ENCODE assay signal across 10 cellular contexts in genomic region chr4:127783971-127784519, GRCh38. TPM values are rescaled to one million over a fixed set of nuclear protein-coding genes. Genes with fewer than 3 reads are reported as not detected.
DNase-seq lines count a peak whose midpoint lies in the region; TF ChIP-seq lines count a peak whose summit lies in the region.
"Had no signal": no experiment of that assay in that cellular context is flagged by ENCODE, and none has a peak within 500 bp of the region (broad histone marks: within the 10 kb centered on the region; RNA-seq: fewer than 3 reads in every experiment).

No MANE protein-coding gene starts in this region.

- no peaks in the 10 kb centered on the region for H3K27me3 ChIP-seq in ascending aorta
- H3K27me3 ChIP-seq in tibial nerve = no peaks in the 10 kb centered on the region

- peaks cover 1% of the 10 kb centered on the region for H3K36me3 Mint-ChIP-seq in T-helper 2 cell treated with Interferon-gamma antibody and Interleukin-4, amounts not matched to agents 5 μg/mL and 100 μg/mL, for 36 hours (ENCODE audit: low read depth)

- H3K9me3 Mint-ChIP-seq in T-helper 2 cell treated with Interferon-gamma antibody and Interleukin-4, amounts not matched to agents 5 μg/mL and 100 μg/mL, for 36 hours = no peaks in the 10 kb centered on the region

- intact Hi-C loops in ascending aorta (cut with DNase I) = loop anchor here (2.0 to 10.0 kb wide), 6 partner anchors 98 to 1311 kb away; partner anchors contain the start of genes ABHD18, C4orf33, INTU and LARP1B

- H3K27ac ChIP-seq in ascending aorta (peak overlapping the region; percentile 80 to 89), tibial nerve (peak overlapping the region; percentile 75 to 92 (median 81))

- peaks cover 21% of the 10 kb centered on the region for H3K4me1 Mint-ChIP-seq in T-helper 2 cell treated with Interferon-gamma antibody and Interleukin-4, amounts not matched to agents 5 μg/mL and 100 μg/mL, for 36 hours (ENCODE audit: low read depth)

- H3K4me3 Mint-ChIP-seq in T-helper 2 cell treated with Interferon-gamma antibody and Interleukin-4, amounts not matched to agents 5 μg/mL and 100 μg/mL, for 36 hours = peak overlapping the region; percentile 92

- WGBS in tibial nerve, 2 donors = 79 to 80% methylated on average over 8 of the region's 8 CpGs

- peak overlapping the region; percentile 81 to 86 for H3K4me3 ChIP-seq in ascending aorta
- H3K4me3 ChIP-seq in tibial nerve = no peak overlapping the region

- H3K36me3 ChIP-seq in ascending aorta = no peaks in the 10 kb centered on the region
- no peaks in the 10 kb centered on the region for H3K36me3 ChIP-seq in tibial nerve

- TF ChIP-seq CTCF in ascending aorta (IDR thresholded peaks at IDR 0.05) (no peak), tibial nerve (IDR thresholded peaks at IDR 0.05) (no peak)

- no peak overlapping the region for H3K27ac Mint-ChIP-seq in T-helper 2 cell treated with Interferon-gamma antibody and Interleukin-4, amounts not matched to agents 5 μg/mL and 100 μg/mL, for 36 hours

- DNase-seq in T-helper 2 cell treated with Interferon-gamma antibody and Interleukin-4, amounts not matched to agents 5 μg/mL and 100 μg/mL, for 36 hours (ENCODE audit: low spot score) = no peak
- DNase-seq in T-helper 2 cell = no peak
- no peak for DNase-seq in ascending aorta (ENCODE audit: low spot score in 2 of 2)
- peak; percentile 42 for DNase-seq in medulla oblongata (ENCODE audit: extremely low spot score)
- no peak for DNase-seq in tibial nerve (ENCODE audit: low spot score in 2 of 2)
- DNase-seq in islet precursor cell = no peak
- DNase-seq in SK-N-DZ (ENCODE audit: low spot score) = no peak
- DNase-seq in NCI-H1417 (lab: John Stamatoyannopoulos, UW) = no peak

- H3K4me1 ChIP-seq in ascending aorta (no peaks in the 10 kb centered on the region), tibial nerve (peaks cover 0 to 21% (median 0%) of the 10 kb centered on the region in 4 donors)

- TF ChIP-seq EP300 in tibial nerve (IDR thresholded peaks at IDR 0.05) = no peak

- no peak for TF ChIP-seq POLR2A in tibial nerve (IDR thresholded peaks at IDR 0.05)

- H3K27me3 Mint-ChIP-seq in T-helper 2 cell treated with Interferon-gamma antibody and Interleukin-4, amounts not matched to agents 5 μg/mL and 100 μg/mL, for 36 hours (ENCODE audit: low read depth) = peaks cover 65% of the 10 kb centered on the region

- H3K9me3 ChIP-seq in ascending aorta (no peaks in the 10 kb centered on the region), tibial nerve (no peaks in the 10 kb centered on the region)

RNA-seq across cellular contexts. Expression of gene HSPA4L, which starts 1.9 kb away (rescaled TPM):
- total RNA-seq in ascending aorta = 5.5 TPM
- total RNA-seq in tibial nerve = 1 to 10 TPM; 3.3 to 7.6 (median 5.3) TPM
- 6.9 and 9.4 TPM in 2 replicates for polyA plus RNA-seq in SK-N-DZ (2014; cell fraction: cytosol; rRNA removed)
- 4.4 and 5.6 TPM in 2 replicates for polyA plus RNA-seq in SK-N-DZ (2014; cell fraction: nucleus; rRNA removed)

RNA-seq across cellular contexts. Expression of gene SLC25A31, which starts 53.8 kb away (rescaled TPM):
- total RNA-seq in ascending aorta (not detected), tibial nerve (not detected)
- polyA plus RNA-seq in SK-N-DZ (2014; cell fraction: cytosol; rRNA removed) = not detected in 2 replicates
- not detected in 2 replicates for polyA plus RNA-seq in SK-N-DZ (2014; cell fraction: nucleus; rRNA removed)
- total RNA-seq: left lobe of liver; T-helper 1 cell treated with Interleukin-12 subunit alpha and Interleukin-12 subunit beta and Interleukin-4 antibody, amounts not matched to agents 30 ng/mL and 1 ng/mL, for 36 hours had no signal

Comparison
In these comparisons a context has a peak if more than half of its experiments do, and no peak if none do; other contexts are left out.
1. H3K4me3 ChIP-seq: peak in ascending aorta (2 of 2); none in tibial nerve (0 of 4).